In genomic region chr6:71887006-71887743, GRCh38 we compare ENCODE assay signal across 8 cellular contexts. TPM values are rescaled to one million over a fixed set of nuclear protein-coding genes. Genes with fewer than 3 reads are reported as not detected.
A peak's percentile ranks its signal among the peaks of the same experiment; 100 is the strongest.
DNase-seq lines count a peak whose midpoint lies in the region; ATAC-seq and TF ChIP-seq lines count a peak whose summit lies in the region.

No MANE protein-coding gene starts in this region.

- H3K27ac ChIP-seq in colonic mucosa = no peak overlapping the region

- no peak; the same call in 1 of the 2 replicates for TF ChIP-seq CTCF in BJ (IDR thresholded peaks at IDR 0.05; ENCODE audit: insufficient read depth, low read depth, low read length)
- TF ChIP-seq CTCF in colonic mucosa (IDR thresholded peaks at IDR 0.05) = no peak

- H3K9ac ChIP-seq in colonic mucosa (ENCODE audit: low read depth in 2 of 2, low read length in 2 of 2) = no peak overlapping the region

- H2AFZ ChIP-seq in neuron (ENCODE audit: low read depth, low read length) = peak overlapping the region; percentile 96

- ATAC-seq in HG02610 (IDR thresholded peaks at IDR 0.05; ENCODE audit: unreplicated experiment) = peak; percentile 7
- ATAC-seq in GM19023 (IDR thresholded peaks at IDR 0.05; ENCODE audit: unreplicated experiment) = no peak

- H3K9me3 ChIP-seq in neuron (ENCODE audit: low read length) = no peaks in the 10 kb centered on the region
- H3K9me3 ChIP-seq in colonic mucosa = no peaks in the 10 kb centered on the region

- POLR2A ChIA-PET in BJ (lab: Charles Lee) = no interaction called here

- peaks cover 18% of the 10 kb centered on the region for H3K27me3 ChIP-seq in BJ (ENCODE audit: control insufficient read depth, insufficient read depth, low read length)
- H3K27me3 ChIP-seq in neuron (ENCODE audit: insufficient read depth, low read length) = peaks cover 9% of the 10 kb centered on the region
- H3K27me3 ChIP-seq in colonic mucosa = peaks cover 7% of the 10 kb centered on the region

- DNase-seq in BJ (ENCODE audit: low read depth) = no peak
- peak; percentile 25 for DNase-seq in cerebellar cortex (ENCODE audit: low spot score)
- DNase-seq in activated CD4-positive, CD25-positive, alpha-beta regulatory T cell (lab: John Stamatoyannopoulos, UW) = no peak
- DNase-seq in Kasumi-1 (lab: John Stamatoyannopoulos, UW) = no peak
- DNase-seq in colonic mucosa = no peak

- intact Hi-C loops in colonic mucosa (cut with DNase I) = no loop called here

- H3K4me3 ChIP-seq in BJ (ENCODE audit: low read depth, low read length) (peak overlapping the region; percentile 52), neuron (ENCODE audit: low read length) (peak overlapping the region; percentile 88), colonic mucosa (no peak overlapping the region)

- peaks cover 6% of the 10 kb centered on the region for H3K4me1 ChIP-seq in neuron (ENCODE audit: insufficient read depth, low read length)
- no peaks in the 10 kb centered on the region for H3K4me1 ChIP-seq in colonic mucosa

- no peaks in the 10 kb centered on the region for H3K36me3 ChIP-seq in BJ (ENCODE audit: control insufficient read depth, insufficient read depth, low read length)
- H3K36me3 ChIP-seq in neuron (ENCODE audit: insufficient read depth, low read length) = no peaks in the 10 kb centered on the region
- no peaks in the 10 kb centered on the region for H3K36me3 ChIP-seq in colonic mucosa

- CTCF ChIA-PET in BJ (lab: Yijun Ruan, JAX) = interaction anchor here (0.6 to 0.8 kb wide), 2 partner anchors 14 to 118 kb away, joined by 3 read pairs; no protein-coding TSS in a partner anchor

RNA-seq across cellular contexts. Expression of gene RIMS1, which starts 0.8 kb away (rescaled TPM):
- 0.28 and 0.29 TPM in 2 replicates for polyA plus RNA-seq in BJ (2011; rRNA removed)
- polyA minus RNA-seq in BJ (2011; rRNA and poly(A)+ RNA removed) = 2.6 and 4.1 TPM in 2 replicates
- under 1 TPM; 0.17 to 0.56 TPM for total RNA-seq in colonic mucosa
